8 cellular contexts compared by ENCODE assay signal in genomic region chr4:122921971-122922876, GRCh38. TPM values are rescaled to one million over a fixed set of nuclear protein-coding genes. Genes with fewer than 3 reads are reported as not detected.
DNase-seq lines count a peak whose midpoint lies in the region; ATAC-seq and TF ChIP-seq lines count a peak whose summit lies in the region.

A gene with protein sequence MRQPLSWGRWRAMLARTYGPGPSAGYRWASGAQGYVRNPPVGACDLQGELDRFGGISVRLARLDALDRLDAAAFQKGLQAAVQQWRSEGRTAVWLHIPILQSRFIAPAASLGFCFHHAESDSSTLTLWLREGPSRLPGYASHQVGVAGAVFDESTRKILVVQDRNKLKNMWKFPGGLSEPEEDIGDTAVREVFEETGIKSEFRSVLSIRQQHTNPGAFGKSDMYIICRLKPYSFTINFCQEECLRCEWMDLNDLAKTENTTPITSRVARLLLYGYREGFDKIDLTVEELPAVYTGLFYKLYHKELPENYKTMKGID (minus strand): TSS chr4:122922597. CDS start chr4:122922572, 25 bp downstream.

- intact Hi-C loops in HCT116 (cut with micrococcal nuclease): loop anchor here (5.0 to 10.0 kb wide), 2 partner anchors 95 to 1343 kb away; partner anchors contain the start of gene FGF2

- no peak for TF ChIP-seq POLR2A in HCT116 (IDR thresholded peaks at IDR 0.05; ENCODE audit: borderline replicate concordance, extremely low read depth, insufficient read depth, insufficient read length)

- TF ChIP-seq CTCF in GM12865 (IDR thresholded peaks at IDR 0.05; ENCODE audit: insufficient read depth, low read depth, low read length, missing control alignments) (no peak), HCT116 (IDR thresholded peaks at IDR 0.05 in 2 of 3, conservative IDR thresholded peaks at IDR 0.05 in 1 of 3; ENCODE audit: borderline replicate concordance in 1 of 3, insufficient read depth in 1 of 3, low read depth in 2 of 3, low read length in 2 of 3) (no peak), Loucy (conservative IDR thresholded peaks at IDR 0.05; ENCODE audit: low read length) (no peak), astrocyte of the cerebellum (IDR thresholded peaks at IDR 0.05; ENCODE audit: low read depth, low read length, missing control alignments) (no peak), hepatocyte (IDR thresholded peaks at IDR 0.05; ENCODE audit: poor library complexity) (peak; percentile 3)

- H2AFZ ChIP-seq in HCT116 (ENCODE audit: low read depth, low read length, poor library complexity, severe bottlenecking): peak within 1 kb of the TSS; percentile 98
- peak within 1 kb of the TSS; percentile 100 for H2AFZ ChIP-seq in Loucy (ENCODE audit: low read length)
- H2AFZ ChIP-seq in hepatocyte: peak within 1 kb of the TSS; percentile 99

- 0 out of 2 replicates have a peak, but pooled peaks cover 3% of the 10 kb centered on the region for H3F3A ChIP-seq in Loucy (ENCODE audit: low read depth)

- H3K4me1 ChIP-seq in HCT116 (ENCODE audit: control insufficient read depth in 1 of 2, insufficient read depth in 2 of 2, low read length in 2 of 2): peaks cover 7 to 15% of the 10 kb centered on the region in 2 experiments; a peak in 3 of 4 replicates
- peaks cover 50% of the 10 kb centered on the region for H3K4me1 ChIP-seq in Loucy (ENCODE audit: insufficient read depth, low read length, poor library complexity, severe bottlenecking)
- peaks cover 4% of the 10 kb centered on the region for H3K4me1 ChIP-seq in hepatocyte (ENCODE audit: insufficient read depth)

- H3K27me3 ChIP-seq in HCT116 (ENCODE audit: insufficient read depth, low read length) (no peaks in the 10 kb centered on the region), Loucy (ENCODE audit: insufficient read depth, low read length, poor library complexity, severe bottlenecking) (no peaks in the 10 kb centered on the region), hepatocyte (no peaks in the 10 kb centered on the region)

- peaks cover 42% of the 10 kb centered on the region for H3K79me2 ChIP-seq in HCT116 (ENCODE audit: insufficient read depth, low read length)
- peaks cover 53% of the 10 kb centered on the region for H3K79me2 ChIP-seq in Loucy (ENCODE audit: insufficient read depth, low read length)
- peaks cover 27% of the 10 kb centered on the region for H3K79me2 ChIP-seq in hepatocyte

- no TSS peak for BruUV-seq in HCT116 (replicated peaks; lab: Mats Ljungman, UMichigan)

- DNase-seq in GM12865 (ENCODE audit: low read depth): peak; percentile 76
- no peak for DNase-seq in HCT116 (ENCODE audit: low read depth, low spot score)
- DNase-seq in T-cell: peak in 24 of 34 experiments; percentile 1 to 33 (median 12)
- no peak for DNase-seq in astrocyte of the cerebellum (ENCODE audit: low read depth)
- peak; percentile 63 for DNase-seq in hepatocyte (ENCODE audit: low spot score)
- peak; percentile 54 for DNase-seq in renal cortical epithelial cell (ENCODE audit: low read depth)
- DNase-seq in T1000 (lab: John Stamatoyannopoulos, UW): no peak

- H3K9me3 ChIP-seq in HCT116 (ENCODE audit: control insufficient read depth in 1 of 2, insufficient read depth in 1 of 2, low read depth in 1 of 2, low read length in 2 of 2): no peaks in the 10 kb centered on the region
- no peaks in the 10 kb centered on the region for H3K9me3 ChIP-seq in Loucy (ENCODE audit: insufficient read depth, low read depth, low read length)
- no peaks in the 10 kb centered on the region for H3K9me3 ChIP-seq in hepatocyte (ENCODE audit: low read depth)

- H3K4me2 ChIP-seq in HCT116 (ENCODE audit: low read length) (peak within 1 kb of the TSS; percentile 92), Loucy (ENCODE audit: low read depth, low read length, poor library complexity, severe bottlenecking) (peak within 1 kb of the TSS; percentile 92), hepatocyte (peak within 1 kb of the TSS; percentile 94)

- ATAC-seq in HCT116 (peak; percentile 84), T-cell (replicated peaks in 1 of 4) (peak; percentile 46 to 57 (median 53))

- CTCF ChIA-PET in HCT116 (lab: Charles Lee): interaction anchor here (1.1 to 3.1 kb wide), 3 partner anchors 8 to 164 kb away, joined by 3 to 12 read pairs (median 3); no protein-coding TSS in a partner anchor
- CTCF ChIA-PET in T-cell (lab: Charles Lee): interaction anchor here (0.5 to 1.4 kb wide), 4 partner anchors 9 to 190 kb away, joined by 4 to 12 read pairs (median 4); partner anchors contain the start of gene BBS12 (in 1 of the 2)

- in situ Hi-C loops in astrocyte of the cerebellum (cut with HindIII; ENCODE audit: low sequenced_read_pairs): no loop called here

- H4K20me1 ChIP-seq in HCT116 (ENCODE audit: insufficient read depth) (no peaks in the 10 kb centered on the region), Loucy (ENCODE audit: insufficient read depth, low read length, poor library complexity, severe bottlenecking) (peaks cover 12% of the 10 kb centered on the region), hepatocyte (ENCODE audit: insufficient read depth, poor library complexity, severe bottlenecking) (no peaks in the 10 kb centered on the region)

- H3K27ac ChIP-seq in HCT116 (ENCODE audit: low read depth, low read length): peak within 1 kb of the TSS; percentile 76
- peak within 1 kb of the TSS; percentile 73 for H3K27ac ChIP-seq in hepatocyte

- POLR2A ChIA-PET in HCT116 (lab: Charles Lee) (interaction anchor here (1.3 to 1.4 kb wide), 2 partner anchors 124 to 190 kb away, joined by 4 to 5 read pairs; partner anchors contain the start of gene BBS12), T-cell (lab: Charles Lee) (interaction anchor here (0.5 to 0.6 kb wide), 2 partner anchors 8 to 291 kb away, joined by 3 to 7 read pairs; no protein-coding TSS in a partner anchor)

- peak within 1 kb of the TSS in 1 of 3 donors; percentile 99 for H3K4me3 Mint-ChIP-seq in T-cell

- no peak for TF ChIP-seq RAD21 in HCT116 (IDR thresholded peaks at IDR 0.05; ENCODE audit: low read depth)

- no peaks in the 10 kb centered on the region for H3K36me3 ChIP-seq in HCT116 (ENCODE audit: control insufficient read depth in 1 of 2, insufficient read depth in 2 of 2, low read length in 2 of 2)
- no peaks in the 10 kb centered on the region for H3K36me3 ChIP-seq in Loucy (ENCODE audit: insufficient read depth, low read length)
- no peaks in the 10 kb centered on the region for H3K36me3 ChIP-seq in hepatocyte (replicated peaks; ENCODE audit: insufficient read depth, low read depth)

- H3K9ac ChIP-seq in HCT116 (ENCODE audit: low read length): peak within 1 kb of the TSS; percentile 79
- H3K9ac ChIP-seq in Loucy (ENCODE audit: low read depth, low read length, poor library complexity, severe bottlenecking): peak within 1 kb of the TSS; percentile 91

- H3K9me2 ChIP-seq in HCT116 (ENCODE audit: insufficient read depth) (no peaks in the 10 kb centered on the region), Loucy (replicated peaks; ENCODE audit: low read depth, low read length) (no peaks in the 10 kb centered on the region), hepatocyte (replicated peaks; ENCODE audit: insufficient read depth) (no peaks in the 10 kb centered on the region)

- peak within 1 kb of the TSS; percentile 93 to 97 for H3K27ac Mint-ChIP-seq in T-cell

- no peaks in the 10 kb centered on the region for H3K36me3 Mint-ChIP-seq in T-cell

- peak within 1 kb of the TSS; percentile 79 for H3K4me3 ChIP-seq in GM12865 (ENCODE audit: low read depth, low read length)
- peak within 1 kb of the TSS; percentile 86 to 97 for H3K4me3 ChIP-seq in HCT116 (replicated peaks in 1 of 2; ENCODE audit: low read depth in 1 of 2, low read length in 2 of 2)
- peak within 1 kb of the TSS; percentile 97 for H3K4me3 ChIP-seq in Loucy (ENCODE audit: low read length, poor library complexity, severe bottlenecking)
- peak within 1 kb of the TSS; percentile 91 for H3K4me3 ChIP-seq in astrocyte of the cerebellum (ENCODE audit: low read depth, low read length)
- peak within 1 kb of the TSS; percentile 95 for H3K4me3 ChIP-seq in hepatocyte

- H3K9me3 Mint-ChIP-seq in T-cell: no peaks in the 10 kb centered on the region

- H3K27me3 Mint-ChIP-seq in T-cell: no peaks in the 10 kb centered on the region

- H3K4me1 Mint-ChIP-seq in T-cell: peaks cover 0 to 13% (median 10%) of the 10 kb centered on the region in 3 donors

- RAD21 ChIA-PET in HCT116 (lab: Charles Lee; ENCODE audit: low non-redundant PET in 1 of 2, low total read pairs in 2 of 2, uncharacterized antibody in 2 of 2, unreplicated experiment in 2 of 2): no interaction called here

- WGBS in hepatocyte (ENCODE audit: low lambda C conversion rate, missing lambda C conversion rate): 1% methylated on average over 61 of the region's 63 CpGs

TF ChIP-seq in HCT116, 20 proteins besides CTCF, POLR2A, EP300 and RAD21:
- TF ChIP-seq SIN3A (IDR thresholded peaks at IDR 0.05; ENCODE audit: low read depth) (peak; percentile 43), SP1 (IDR thresholded peaks at IDR 0.05; ENCODE audit: low read depth) (peak; percentile 19; the same call in 1 of the 2 replicates), POLR2AphosphoS5 (IDR thresholded peaks at IDR 0.05; ENCODE audit: low read depth, low read length) (peak; percentile 80), EGR1 (IDR thresholded peaks at IDR 0.05; ENCODE audit: low read depth) (0 out of 2 replicates have a peak, but pooled peaks have one; percentile 4), TCF7L2 (IDR thresholded peaks at IDR 0.05; ENCODE audit: borderline replicate concordance, extremely low read depth, insufficient read depth, insufficient read length) (no peak), ZFX (IDR thresholded peaks at IDR 0.05) (peak; percentile 62)

RNA-seq across cellular contexts. Expression of the gene that starts here (rescaled TPM):
- 9.0 TPM for total RNA-seq in HCT116 (2021; ENCODE audit: unreplicated experiment)
- polyA plus RNA-seq in HCT116 (2012): 4.9 and 6.1 TPM in 2 replicates
- 1 to 10 TPM; 1.3 to 4.4 (median 2.3) TPM for total RNA-seq in T-cell
- total RNA-seq in hepatocyte: 5.3 and 11.0 TPM in 2 replicates
- polyA plus RNA-seq in hepatocyte: 4.4 and 5.6 TPM in 2 replicates
- 9.6 and 10.0 TPM in 2 replicates for total RNA-seq in renal cortical epithelial cell

Comparison
In these comparisons a context has a peak if more than half of its experiments do, and no peak if none do; other contexts are left out.
1. DNase-seq: peak in GM12865 (single experiment), T-cell (24 of 34), hepatocyte (single experiment) and renal cortical epithelial cell (single experiment); none in HCT116 (single experiment), astrocyte of the cerebellum (single experiment) and T1000 (single experiment).
2. Peak in every context shown above with its lines, with median percentiles within 50 percentile points of each other: H3K4me3 ChIP-seq, H2AFZ ChIP-seq and H3K4me2 ChIP-seq.